Comparison of ENCODE assay signal across 1 cellular context in the genomic region with DNA sequence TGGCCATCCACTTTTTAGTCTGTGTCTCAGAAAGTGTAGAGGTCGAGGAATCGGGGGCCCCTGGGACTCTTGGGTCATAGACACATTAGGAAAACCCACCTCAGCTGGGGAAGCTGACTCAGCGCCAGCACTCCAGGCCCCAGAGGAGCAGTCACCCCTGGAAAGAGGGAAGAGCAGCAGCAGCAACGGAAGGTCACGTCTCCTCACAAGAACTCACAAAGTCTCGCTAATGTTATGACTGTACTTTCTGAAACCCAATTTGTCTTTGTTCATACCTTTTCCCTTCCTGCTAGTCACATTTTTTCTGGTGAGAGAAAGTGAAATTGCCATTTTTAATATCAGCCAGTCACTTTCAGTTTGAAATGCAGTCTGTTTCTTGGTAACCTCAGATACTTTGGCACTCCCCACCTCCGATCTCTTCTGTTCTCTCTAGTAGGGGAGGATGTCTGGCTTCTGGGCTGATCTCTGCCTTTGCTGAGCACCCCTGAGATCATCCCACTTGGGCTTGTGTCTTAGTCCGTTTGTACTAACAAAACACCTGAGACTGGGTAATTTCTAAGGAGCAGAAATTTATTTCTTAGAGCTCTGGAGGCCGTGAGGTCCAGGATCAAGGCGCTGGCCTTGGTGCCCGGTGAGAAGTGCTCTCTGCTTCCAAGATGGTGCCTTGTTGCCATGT.
TF ChIP-seq lines count a peak whose summit lies in the region.

No MANE protein-coding gene starts in this region.

TF ChIP-seq in WTC11, 78 proteins besides CTCF, POLR2A, EP300 and RAD21 (continued from another document):
- no peak for TF ChIP-seq ARID4B (CRISPR knock-in tag; IDR thresholded peaks at IDR 0.05; ENCODE audit: borderline replicate concordance)
- TF ChIP-seq, protein P1, sequence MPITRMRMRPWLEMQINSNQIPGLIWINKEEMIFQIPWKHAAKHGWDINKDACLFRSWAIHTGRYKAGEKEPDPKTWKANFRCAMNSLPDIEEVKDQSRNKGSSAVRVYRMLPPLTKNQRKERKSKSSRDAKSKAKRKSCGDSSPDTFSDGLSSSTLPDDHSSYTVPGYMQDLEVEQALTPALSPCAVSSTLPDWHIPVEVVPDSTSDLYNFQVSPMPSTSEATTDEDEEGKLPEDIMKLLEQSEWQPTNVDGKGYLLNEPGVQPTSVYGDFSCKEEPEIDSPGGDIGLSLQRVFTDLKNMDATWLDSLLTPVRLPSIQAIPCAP (CRISPR knock-in tag; IDR thresholded peaks at IDR 0.05): no peak
- no peak for TF ChIP-seq CREM (CRISPR knock-in tag; IDR thresholded peaks at IDR 0.05)
- no peak for TF ChIP-seq IRF2 (CRISPR knock-in tag; IDR thresholded peaks at IDR 0.05; ENCODE audit: borderline replicate concordance, low read depth)
- TF ChIP-seq, protein P2, sequence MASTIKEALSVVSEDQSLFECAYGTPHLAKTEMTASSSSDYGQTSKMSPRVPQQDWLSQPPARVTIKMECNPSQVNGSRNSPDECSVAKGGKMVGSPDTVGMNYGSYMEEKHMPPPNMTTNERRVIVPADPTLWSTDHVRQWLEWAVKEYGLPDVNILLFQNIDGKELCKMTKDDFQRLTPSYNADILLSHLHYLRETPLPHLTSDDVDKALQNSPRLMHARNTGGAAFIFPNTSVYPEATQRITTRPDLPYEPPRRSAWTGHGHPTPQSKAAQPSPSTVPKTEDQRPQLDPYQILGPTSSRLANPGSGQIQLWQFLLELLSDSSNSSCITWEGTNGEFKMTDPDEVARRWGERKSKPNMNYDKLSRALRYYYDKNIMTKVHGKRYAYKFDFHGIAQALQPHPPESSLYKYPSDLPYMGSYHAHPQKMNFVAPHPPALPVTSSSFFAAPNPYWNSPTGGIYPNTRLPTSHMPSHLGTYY (CRISPR knock-in tag; IDR thresholded peaks at IDR 0.05): no peak
- TF ChIP-seq SP1 (CRISPR knock-in tag; conservative IDR thresholded peaks at IDR 0.05): no peak
- no peak for TF ChIP-seq NFE2L1 (CRISPR knock-in tag; IDR thresholded peaks at IDR 0.05)
- no peak for TF ChIP-seq CREB1 (CRISPR knock-in tag; IDR thresholded peaks at IDR 0.05)
- TF ChIP-seq SMAD4 (CRISPR knock-in tag; IDR thresholded peaks at IDR 0.05): no peak
